8 cellular contexts compared by ENCODE assay signal in genomic region chr2:25286025-25286400, GRCh38. TPM values are rescaled to one million over a fixed set of nuclear protein-coding genes. Genes with fewer than 3 reads are reported as not detected.
A peak's percentile ranks its signal among the peaks of the same experiment; 100 is the strongest.
DNase-seq lines count a peak whose midpoint lies in the region; ATAC-seq and TF ChIP-seq lines count a peak whose summit lies in the region.

No MANE protein-coding gene starts in this region.

- ATAC-seq in HG03196 (IDR thresholded peaks at IDR 0.05; ENCODE audit: unreplicated experiment) (peak; percentile 42), esophagus mucosa (peak; percentile 59)

- TF ChIP-seq POLR2A in GM18526 (IDR thresholded peaks at IDR 0.05; ENCODE audit: extremely low read depth, insufficient read length): peak; percentile 32

- DNase-seq in activated CD4-positive, alpha-beta T cell treated with anti-CD3 and anti-CD28 coated beads for 48 hours: peak; percentile 75
- peak; percentile 53 to 55 for DNase-seq in stimulated activated CD8-positive, alpha-beta memory T cell treated with anti-CD3 and anti-CD28 coated beads, Interleukin-7, amount 100 ng/mL, for 4 hours (ENCODE audit: low read depth in 2 of 2)
- DNase-seq in ecto neural progenitor cell (ENCODE audit: low spot score) (no peak), medulla oblongata (ENCODE audit: extremely low spot score) (no peak), NCI-H1092 (lab: John Stamatoyannopoulos, UW) (no peak)

RNA-seq across cellular contexts. Expression of gene DNMT3A, which starts 55.7 kb away (rescaled TPM):
- 9.5 TPM for total RNA-seq in esophagus mucosa

Comparison
In these comparisons a context has a peak if more than half of its experiments do, and no peak if none do; other contexts are left out.
1. DNase-seq: peak in activated CD4-positive, alpha-beta T cell treated with anti-CD3 and anti-CD28 coated beads for 48 hours (single experiment) and stimulated activated CD8-positive, alpha-beta memory T cell treated with anti-CD3 and anti-CD28 coated beads, Interleukin-7, amount 100 ng/mL, for 4 hours (2 of 2); none in ecto neural progenitor cell (single experiment), medulla oblongata (single experiment) and NCI-H1092 (single experiment).